ENCODE assay signal across 1 cellular context in the genomic region with DNA sequence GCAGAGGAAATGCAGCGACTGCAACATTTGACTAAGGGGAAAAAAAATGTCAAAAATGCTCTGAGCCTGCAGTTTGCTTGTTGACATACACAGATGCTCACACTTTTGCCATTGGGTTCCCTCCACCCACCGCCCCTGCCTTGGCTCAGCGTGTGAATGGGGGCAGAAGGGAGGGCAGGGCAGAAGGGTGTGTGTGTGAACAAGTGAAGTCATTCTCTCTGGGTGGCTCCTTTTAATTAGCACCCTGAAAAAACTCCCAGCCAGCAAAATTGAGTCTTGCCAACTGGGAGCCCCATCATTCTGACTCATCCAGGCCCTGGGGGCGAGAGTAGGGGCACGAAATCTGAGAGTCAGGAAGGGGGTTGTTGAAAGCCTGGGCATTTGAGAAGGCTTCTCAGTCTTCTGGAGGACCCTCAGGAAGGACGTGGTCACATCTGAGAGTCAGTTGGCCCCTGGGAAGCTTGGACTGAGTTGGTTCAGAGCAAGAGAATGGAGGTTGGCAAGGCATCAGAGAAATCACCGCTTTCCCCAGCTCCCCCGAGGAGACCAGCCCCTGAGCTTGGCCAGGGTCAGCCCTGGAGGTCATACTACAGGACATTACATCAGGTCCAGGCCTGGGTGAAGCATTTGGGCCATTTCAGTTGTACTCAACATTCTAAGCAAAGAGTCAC.
TF ChIP-seq lines count a peak whose summit lies in the region.

No MANE protein-coding gene starts in this region.

TF ChIP-seq in HepG2, 621 proteins besides CTCF, POLR2A, EP300 and RAD21:
- no peak for TF ChIP-seq HOXD1 (CRISPR knock-in tag; IDR thresholded peaks at IDR 0.05)
- TF ChIP-seq SAP130 (CRISPR knock-in tag; IDR thresholded peaks at IDR 0.05; ENCODE audit: low read depth) = no peak
- TF ChIP-seq, protein P1, sequence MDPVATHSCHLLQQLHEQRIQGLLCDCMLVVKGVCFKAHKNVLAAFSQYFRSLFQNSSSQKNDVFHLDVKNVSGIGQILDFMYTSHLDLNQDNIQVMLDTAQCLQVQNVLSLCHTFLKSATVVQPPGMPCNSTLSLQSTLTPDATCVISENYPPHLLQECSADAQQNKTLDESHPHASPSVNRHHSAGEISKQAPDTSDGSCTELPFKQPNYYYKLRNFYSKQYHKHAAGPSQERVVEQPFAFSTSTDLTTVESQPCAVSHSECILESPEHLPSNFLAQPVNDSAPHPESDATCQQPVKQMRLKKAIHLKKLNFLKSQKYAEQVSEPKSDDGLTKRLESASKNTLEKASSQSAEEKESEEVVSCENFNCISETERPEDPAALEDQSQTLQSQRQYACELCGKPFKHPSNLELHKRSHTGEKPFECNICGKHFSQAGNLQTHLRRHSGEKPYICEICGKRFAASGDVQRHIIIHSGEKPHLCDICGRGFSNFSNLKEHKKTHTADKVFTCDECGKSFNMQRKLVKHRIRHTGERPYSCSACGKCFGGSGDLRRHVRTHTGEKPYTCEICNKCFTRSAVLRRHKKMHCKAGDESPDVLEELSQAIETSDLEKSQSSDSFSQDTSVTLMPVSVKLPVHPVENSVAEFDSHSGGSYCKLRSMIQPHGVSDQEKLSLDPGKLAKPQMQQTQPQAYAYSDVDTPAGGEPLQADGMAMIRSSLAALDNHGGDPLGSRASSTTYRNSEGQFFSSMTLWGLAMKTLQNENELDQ (CRISPR knock-in tag; IDR thresholded peaks at IDR 0.05; ENCODE audit: borderline replicate concordance) = no peak
- no peak for TF ChIP-seq CBFB (CRISPR knock-in tag; IDR thresholded peaks at IDR 0.05)
- TF ChIP-seq ZNF446 (CRISPR knock-in tag; IDR thresholded peaks at IDR 0.05) = no peak
- no peak for TF ChIP-seq ZNF329 (CRISPR knock-in tag; IDR thresholded peaks at IDR 0.05; ENCODE audit: low read depth)
- TF ChIP-seq IRF2 (CRISPR knock-in tag; IDR thresholded peaks at IDR 0.05) = no peak
- no peak for TF ChIP-seq JDP2 (CRISPR knock-in tag; IDR thresholded peaks at IDR 0.05; ENCODE audit: borderline replicate concordance)
- TF ChIP-seq, protein P2, sequence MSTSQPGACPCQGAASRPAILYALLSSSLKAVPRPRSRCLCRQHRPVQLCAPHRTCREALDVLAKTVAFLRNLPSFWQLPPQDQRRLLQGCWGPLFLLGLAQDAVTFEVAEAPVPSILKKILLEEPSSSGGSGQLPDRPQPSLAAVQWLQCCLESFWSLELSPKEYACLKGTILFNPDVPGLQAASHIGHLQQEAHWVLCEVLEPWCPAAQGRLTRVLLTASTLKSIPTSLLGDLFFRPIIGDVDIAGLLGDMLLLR (CRISPR knock-in tag; IDR thresholded peaks at IDR 0.05) = no peak
- TF ChIP-seq, protein P3, sequence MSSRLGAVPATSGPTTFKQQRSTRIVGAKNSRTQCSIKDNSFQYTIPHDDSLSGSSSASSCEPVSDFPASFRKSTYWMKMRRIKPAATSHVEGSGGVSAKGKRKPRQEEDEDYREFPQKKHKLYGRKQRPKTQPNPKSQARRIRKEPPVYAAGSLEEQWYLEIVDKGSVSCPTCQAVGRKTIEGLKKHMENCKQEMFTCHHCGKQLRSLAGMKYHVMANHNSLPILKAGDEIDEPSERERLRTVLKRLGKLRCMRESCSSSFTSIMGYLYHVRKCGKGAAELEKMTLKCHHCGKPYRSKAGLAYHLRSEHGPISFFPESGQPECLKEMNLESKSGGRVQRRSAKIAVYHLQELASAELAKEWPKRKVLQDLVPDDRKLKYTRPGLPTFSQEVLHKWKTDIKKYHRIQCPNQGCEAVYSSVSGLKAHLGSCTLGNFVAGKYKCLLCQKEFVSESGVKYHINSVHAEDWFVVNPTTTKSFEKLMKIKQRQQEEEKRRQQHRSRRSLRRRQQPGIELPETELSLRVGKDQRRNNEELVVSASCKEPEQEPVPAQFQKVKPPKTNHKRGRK (CRISPR knock-in tag; IDR thresholded peaks at IDR 0.05) = no peak
- no peak for TF ChIP-seq ZBTB7B (CRISPR knock-in tag; IDR thresholded peaks at IDR 0.05)
- no peak for TF ChIP-seq MED1 (CRISPR knock-in tag; IDR thresholded peaks at IDR 0.05)
- TF ChIP-seq ZZZ3 (CRISPR knock-in tag; IDR thresholded peaks at IDR 0.05; ENCODE audit: borderline replicate concordance) = no peak
- TF ChIP-seq NFE2L2 (IDR thresholded peaks at IDR 0.05; ENCODE audit: low read length) = no peak
- no peak for TF ChIP-seq SMARCC2 (IDR thresholded peaks at IDR 0.05)
- TF ChIP-seq, protein P4, sequence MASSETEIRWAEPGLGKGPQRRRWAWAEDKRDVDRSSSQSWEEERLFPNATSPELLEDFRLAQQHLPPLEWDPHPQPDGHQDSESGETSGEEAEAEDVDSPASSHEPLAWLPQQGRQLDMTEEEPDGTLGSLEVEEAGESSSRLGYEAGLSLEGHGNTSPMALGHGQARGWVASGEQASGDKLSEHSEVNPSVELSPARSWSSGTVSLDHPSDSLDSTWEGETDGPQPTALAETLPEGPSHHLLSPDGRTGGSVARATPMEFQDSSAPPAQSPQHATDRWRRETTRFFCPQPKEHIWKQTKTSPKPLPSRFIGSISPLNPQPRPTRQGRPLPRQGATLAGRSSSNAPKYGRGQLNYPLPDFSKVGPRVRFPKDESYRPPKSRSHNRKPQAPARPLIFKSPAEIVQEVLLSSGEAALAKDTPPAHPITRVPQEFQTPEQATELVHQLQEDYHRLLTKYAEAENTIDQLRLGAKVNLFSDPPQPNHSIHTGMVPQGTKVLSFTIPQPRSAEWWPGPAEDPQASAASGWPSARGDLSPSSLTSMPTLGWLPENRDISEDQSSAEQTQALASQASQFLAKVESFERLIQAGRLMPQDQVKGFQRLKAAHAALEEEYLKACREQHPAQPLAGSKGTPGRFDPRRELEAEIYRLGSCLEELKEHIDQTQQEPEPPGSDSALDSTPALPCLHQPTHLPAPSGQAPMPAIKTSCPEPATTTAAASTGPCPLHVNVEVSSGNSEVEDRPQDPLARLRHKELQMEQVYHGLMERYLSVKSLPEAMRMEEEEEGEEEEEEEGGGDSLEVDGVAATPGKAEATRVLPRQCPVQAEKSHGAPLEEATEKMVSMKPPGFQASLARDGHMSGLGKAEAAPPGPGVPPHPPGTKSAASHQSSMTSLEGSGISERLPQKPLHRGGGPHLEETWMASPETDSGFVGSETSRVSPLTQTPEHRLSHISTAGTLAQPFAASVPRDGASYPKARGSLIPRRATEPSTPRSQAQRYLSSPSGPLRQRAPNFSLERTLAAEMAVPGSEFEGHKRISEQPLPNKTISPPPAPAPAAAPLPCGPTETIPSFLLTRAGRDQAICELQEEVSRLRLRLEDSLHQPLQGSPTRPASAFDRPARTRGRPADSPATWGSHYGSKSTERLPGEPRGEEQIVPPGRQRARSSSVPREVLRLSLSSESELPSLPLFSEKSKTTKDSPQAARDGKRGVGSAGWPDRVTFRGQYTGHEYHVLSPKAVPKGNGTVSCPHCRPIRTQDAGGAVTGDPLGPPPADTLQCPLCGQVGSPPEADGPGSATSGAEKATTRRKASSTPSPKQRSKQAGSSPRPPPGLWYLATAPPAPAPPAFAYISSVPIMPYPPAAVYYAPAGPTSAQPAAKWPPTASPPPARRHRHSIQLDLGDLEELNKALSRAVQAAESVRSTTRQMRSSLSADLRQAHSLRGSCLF (CRISPR knock-in tag; IDR thresholded peaks at IDR 0.05; ENCODE audit: borderline replicate concordance) = no peak
- TF ChIP-seq TCF12 (IDR thresholded peaks at IDR 0.05) = no peak
- no peak for TF ChIP-seq TCF12 (CRISPR knock-in tag; IDR thresholded peaks at IDR 0.05)
- TF ChIP-seq ZNF432 (CRISPR knock-in tag; IDR thresholded peaks at IDR 0.05; ENCODE audit: borderline replicate concordance) = no peak
